In the genomic region with DNA sequence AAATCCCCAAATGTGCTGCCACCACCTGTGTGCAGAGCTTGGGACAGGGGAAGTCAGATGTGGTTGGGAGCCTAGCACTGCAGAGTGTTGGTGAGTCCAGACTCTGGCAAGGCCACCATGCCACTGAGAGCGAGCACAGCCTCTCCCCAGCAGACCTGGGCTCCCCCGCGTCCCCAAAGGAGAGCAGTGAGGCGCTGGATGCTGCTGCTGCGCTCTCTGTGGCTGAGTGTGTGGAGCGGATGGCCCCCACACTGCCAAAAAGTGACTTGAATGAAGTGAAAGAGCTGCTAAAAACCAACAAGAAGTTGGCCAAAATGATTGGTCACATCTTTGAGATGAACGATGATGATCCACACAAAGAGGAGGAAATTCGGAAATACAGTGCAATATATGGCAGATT, we compare ENCODE assay signal across 17 cellular contexts.
"Had no signal": no experiment of that assay in that cellular context is flagged by ENCODE, and none has a peak within 500 bp of the region (broad histone marks: within the 10 kb centered on the region; RNA-seq: fewer than 3 reads in every experiment).

No MANE protein-coding gene starts in this region.

- H3K27me3 ChIP-seq: neutrophil, pancreas, right lobe of liver, stomach had no signal

- ATAC-seq: naive thymus-derived CD8-positive, alpha-beta T cell; pancreas; right lobe of liver had no signal

- H3K27me3 Mint-ChIP-seq: activated B cell treated with CpG ODN at 0.5 μM for 24 hours; activated naive CD8-positive, alpha-beta T cell; naive thymus-derived CD8-positive, alpha-beta T cell; type B pancreatic cell had no signal

- H3K27ac ChIP-seq: neutrophil, pancreas, right lobe of liver had no signal

- FAIRE-seq: small intestine had no signal

- H3K27ac Mint-ChIP-seq: activated B cell treated with CpG ODN at 0.5 μM for 24 hours; activated naive CD8-positive, alpha-beta T cell; T-helper 2 cell treated with Interferon-gamma antibody and Interleukin-4, amounts not matched to agents 5 μg/mL and 100 μg/mL, for 36 hours; type B pancreatic cell had no signal

- DNase-seq: activated B cell treated with CpG ODN at 0.5 μM for 24 hours; activated CD4-positive, alpha-beta T cell treated with anti-CD3 and anti-CD28 coated beads for 48 hours; activated CD8-positive, alpha-beta memory T cell treated with anti-CD3 and anti-CD28 coated beads, Interleukin-2, amount 50 U/mL, for 48 hours; activated T-cell treated with anti-CD3 and anti-CD28 coated beads, Interleukin-2, amount 50 U/mL, for 48 hours; dermis blood vessel endothelial cell; effector memory CD4-positive, alpha-beta T cell; mesendoderm; naive thymus-derived CD8-positive, alpha-beta T cell; pancreas; right lobe of liver; small intestine; stimulated activated CD4-positive, alpha-beta T cell treated with anti-CD3 and anti-CD28 coated beads, Interleukin-4, amount 100 ng/mL, for 1 hour; stomach had no signal

- H3K4me3 ChIP-seq: pancreas, right lobe of liver, stomach had no signal

- H3K36me3 ChIP-seq: pancreas, right lobe of liver had no signal

- H3K4me3 Mint-ChIP-seq: activated B cell treated with CpG ODN at 0.5 μM for 24 hours; activated naive CD8-positive, alpha-beta T cell; T-helper 2 cell treated with Interferon-gamma antibody and Interleukin-4, amounts not matched to agents 5 μg/mL and 100 μg/mL, for 36 hours; type B pancreatic cell had no signal

- H3K9me3 ChIP-seq: neutrophil, pancreas, right lobe of liver, stomach had no signal

- H3K9me3 Mint-ChIP-seq: activated B cell treated with CpG ODN at 0.5 μM for 24 hours; naive thymus-derived CD8-positive, alpha-beta T cell; T-helper 2 cell treated with Interferon-gamma antibody and Interleukin-4, amounts not matched to agents 5 μg/mL and 100 μg/mL, for 36 hours; type B pancreatic cell had no signal
